Comparison of ENCODE assay signal across 18 cellular contexts in genomic region chr20:58647814-58648501, GRCh38. TPM values are rescaled to one million over a fixed set of nuclear protein-coding genes. Genes with fewer than 3 reads are reported as not detected.
DNase-seq lines count a peak whose midpoint lies in the region; ATAC-seq and TF ChIP-seq lines count a peak whose summit lies in the region.
"Had no signal": no experiment of that assay in that cellular context is flagged by ENCODE, and none has a peak within 500 bp of the region (broad histone marks: within the 10 kb centered on the region; RNA-seq: fewer than 3 reads in every experiment).

No MANE protein-coding gene starts in this region.

- H3K4me3 ChIP-seq in sigmoid colon: no peak overlapping the region
- H3K4me3 ChIP-seq: coronary artery, heart right ventricle, SJCRH30 had no signal

- H3K27ac Mint-ChIP-seq in CD4-positive, alpha-beta T cell: peak overlapping the region; percentile 39
- no peak overlapping the region for H3K27ac Mint-ChIP-seq in activated naive CD4-positive, alpha-beta T cell treated with anti-CD3 and anti-CD28 coated beads for 36 hours

- WGBS in sigmoid colon, 2 donors: 82 to 93% methylated on average over 10 of the region's 12 CpGs

- no peaks in the 10 kb centered on the region for H3K27me3 Mint-ChIP-seq in CD4-positive, alpha-beta T cell
- no peaks in the 10 kb centered on the region for H3K27me3 Mint-ChIP-seq in activated naive CD4-positive, alpha-beta T cell treated with anti-CD3 and anti-CD28 coated beads for 36 hours (ENCODE audit: low read depth)

- intact Hi-C loops in CD4-positive, alpha-beta T cell (cut with DNase I, micrococcal nuclease): loop anchor here in 1 of 2 experiments (5.0 to 10.0 kb wide), 3 partner anchors 199 to 847 kb away; no protein-coding TSS in a partner anchor
- intact Hi-C loops in sigmoid colon (cut with DNase I): loop anchor here (5.0 kb wide), 2 partner anchors 51 to 76 kb away; no protein-coding TSS in a partner anchor
- intact Hi-C loops in activated naive CD4-positive, alpha-beta T cell treated with anti-CD3 and anti-CD28 coated beads for 36 hours (cut with micrococcal nuclease): no loop called here

- no peaks in the 10 kb centered on the region for H3K36me3 ChIP-seq in sigmoid colon
- H3K36me3 ChIP-seq: heart right ventricle, SJCRH30 had no signal

- no peak for TF ChIP-seq CTCF in CD4-positive, alpha-beta T cell (IDR thresholded peaks at IDR 0.05)
- TF ChIP-seq CTCF in sigmoid colon (IDR thresholded peaks at IDR 0.05): no peak

- no peaks in the 10 kb centered on the region for H3K9me3 ChIP-seq in CD4-positive, alpha-beta T cell (ENCODE audit: control insufficient read depth, low read length)
- no peaks in the 10 kb centered on the region for H3K9me3 ChIP-seq in sigmoid colon
- H3K9me3 ChIP-seq: heart right ventricle, SJCRH30 had no signal

- ATAC-seq in CD4-positive, alpha-beta T cell (ENCODE audit: poor library complexity): no peak
- ATAC-seq in HG03280 (IDR thresholded peaks at IDR 0.05; ENCODE audit: unreplicated experiment): no peak
- ATAC-seq: activated CD4-positive, CD25-positive, alpha-beta regulatory T cell treated with anti-CD3 and anti-CD28 coated beads, Interleukin-2, amount 50 U/mL, for 24 hours; HCT116; heart right ventricle had no signal

- H3K4me1 ChIP-seq in sigmoid colon: peaks cover 0 to 63% (median 54%) of the 10 kb centered on the region in 4 donors
- H3K4me1 ChIP-seq: SJCRH30 had no signal

- TF ChIP-seq POLR2A in sigmoid colon (IDR thresholded peaks at IDR 0.05): no peak

- H3K36me3 Mint-ChIP-seq in CD4-positive, alpha-beta T cell (ENCODE audit: low read depth): peaks cover 24% of the 10 kb centered on the region
- peaks cover 17% of the 10 kb centered on the region for H3K36me3 Mint-ChIP-seq in activated naive CD4-positive, alpha-beta T cell treated with anti-CD3 and anti-CD28 coated beads for 36 hours (ENCODE audit: low read depth)
- H3K36me3 Mint-ChIP-seq: CD4-positive, CD25-positive, alpha-beta regulatory T cell; mesothelial cell of epicardium; type B pancreatic cell had no signal

- DNase-seq in CD4-positive, alpha-beta T cell: no peak
- DNase-seq in RPMI7951 (ENCODE audit: low read depth): peak; percentile 90
- DNase-seq in fibroblast of peridontal ligament (ENCODE audit: extremely low read depth): peak; percentile 94
- DNase-seq in sigmoid colon: peak; percentile 66
- no peak for DNase-seq in SW 1271 (lab: John Stamatoyannopoulos, UW)
- DNase-seq in T-helper 2 cell: no peak
- DNase-seq in activated naive CD4-positive, alpha-beta T cell treated with anti-CD3 and anti-CD28 coated beads for 36 hours: no peak
- DNase-seq: NCI-H524, retina, SJCRH30 had no signal

- peak overlapping the region; percentile 77 for H3K4me3 Mint-ChIP-seq in CD4-positive, alpha-beta T cell
- no peak overlapping the region for H3K4me3 Mint-ChIP-seq in activated naive CD4-positive, alpha-beta T cell treated with anti-CD3 and anti-CD28 coated beads for 36 hours

- no peak overlapping the region for H3K27ac ChIP-seq in CD4-positive, alpha-beta T cell (ENCODE audit: low read depth, low read length)
- peak overlapping the region; percentile 62 to 96 (median 96) for H3K27ac ChIP-seq in sigmoid colon
- H3K27ac ChIP-seq: SJCRH30 had no signal

- peak in 2 of 4 donors; percentile 14 to 55 for TF ChIP-seq EP300 in sigmoid colon (IDR thresholded peaks at IDR 0.05)

- POLR2A ChIA-PET in CD4-positive, alpha-beta T cell (lab: Charles Lee): interaction anchor here (2.5 kb wide), 1 partner anchor 11 kb away, joined by 9 read pairs; no protein-coding TSS in a partner anchor

- no peaks in the 10 kb centered on the region for H3K9me3 Mint-ChIP-seq in CD4-positive, alpha-beta T cell
- no peaks in the 10 kb centered on the region for H3K9me3 Mint-ChIP-seq in activated naive CD4-positive, alpha-beta T cell treated with anti-CD3 and anti-CD28 coated beads for 36 hours
- H3K9me3 Mint-ChIP-seq: mesothelial cell of epicardium, type B pancreatic cell had no signal

- peaks cover 9% of the 10 kb centered on the region for H3K4me1 Mint-ChIP-seq in CD4-positive, alpha-beta T cell (ENCODE audit: low read depth)
- H3K4me1 Mint-ChIP-seq in activated naive CD4-positive, alpha-beta T cell treated with anti-CD3 and anti-CD28 coated beads for 36 hours (ENCODE audit: low read depth): no peaks in the 10 kb centered on the region

- CTCF ChIA-PET in CD4-positive, alpha-beta T cell (lab: Charles Lee): interaction anchor here (0.7 to 1.8 kb wide), 5 partner anchors 11 to 204 kb away, joined by 3 to 9 read pairs (median 4); partner anchors contain the start of genes GNAS and NPEPL1
- CTCF ChIA-PET in activated naive CD4-positive, alpha-beta T cell treated with anti-CD3 and anti-CD28 coated beads for 36 hours (lab: Charles Lee): interaction anchor here (0.6 to 1.6 kb wide), 5 partner anchors 17 to 423 kb away, joined by 3 to 5 read pairs (median 4); no protein-coding TSS in a partner anchor

- no peaks in the 10 kb centered on the region for H3K27me3 ChIP-seq in CD4-positive, alpha-beta T cell (ENCODE audit: control insufficient read depth, insufficient read depth, low read length)
- H3K27me3 ChIP-seq in sigmoid colon: no peaks in the 10 kb centered on the region
- H3K27me3 ChIP-seq: SJCRH30 had no signal

RNA-seq across cellular contexts. Expression of gene STX16, which starts 3.1 kb away (rescaled TPM):
- 100 to 1,000 TPM; 179 to 181 TPM for total RNA-seq in CD4-positive, alpha-beta T cell
- total RNA-seq in RPMI7951 (2014; rRNA removed; shearing (Covaris generic)): 12.5 and 17.6 TPM in 2 replicates
- 100 to 1,000 TPM in 1 of 4 donors, 10 to 100 TPM in 3; 42.8 to 126 (median 57.1) TPM for total RNA-seq in sigmoid colon
- polyA plus RNA-seq in sigmoid colon: 10 to 100 TPM; 14.6 to 43.8 (median 15.6) TPM
- 100 to 1,000 TPM; 127 TPM for total RNA-seq in activated naive CD4-positive, alpha-beta T cell treated with anti-CD3 and anti-CD28 coated beads for 36 hours

RNA-seq across cellular contexts. Expression of gene NPEPL1, which starts 44.6 kb away (rescaled TPM):
- total RNA-seq in CD4-positive, alpha-beta T cell: 10 to 100 TPM; 58.3 to 61.1 TPM
- total RNA-seq in RPMI7951 (2014; rRNA removed; shearing (Covaris generic)): 11.2 and 13.8 TPM in 2 replicates
- 10 to 100 TPM; 22.9 to 65.1 (median 46.0) TPM for total RNA-seq in sigmoid colon
- 10 to 100 TPM; 10.6 to 26.5 (median 16.8) TPM for polyA plus RNA-seq in sigmoid colon
- 10 to 100 TPM; 14.3 to 14.5 TPM for total RNA-seq in activated naive CD4-positive, alpha-beta T cell treated with anti-CD3 and anti-CD28 coated beads for 36 hours

Comparison
In these comparisons a context has a peak if more than half of its experiments do, and no peak if none do; other contexts are left out.
1. DNase-seq: peak in RPMI7951 (single experiment), fibroblast of peridontal ligament (single experiment) and sigmoid colon (single experiment); none in CD4-positive, alpha-beta T cell (0 of 10), SW 1271 (0 of 2), T-helper 2 cell (0 of 5) and activated naive CD4-positive, alpha-beta T cell treated with anti-CD3 and anti-CD28 coated beads for 36 hours (single experiment).